In the genomic region with DNA sequence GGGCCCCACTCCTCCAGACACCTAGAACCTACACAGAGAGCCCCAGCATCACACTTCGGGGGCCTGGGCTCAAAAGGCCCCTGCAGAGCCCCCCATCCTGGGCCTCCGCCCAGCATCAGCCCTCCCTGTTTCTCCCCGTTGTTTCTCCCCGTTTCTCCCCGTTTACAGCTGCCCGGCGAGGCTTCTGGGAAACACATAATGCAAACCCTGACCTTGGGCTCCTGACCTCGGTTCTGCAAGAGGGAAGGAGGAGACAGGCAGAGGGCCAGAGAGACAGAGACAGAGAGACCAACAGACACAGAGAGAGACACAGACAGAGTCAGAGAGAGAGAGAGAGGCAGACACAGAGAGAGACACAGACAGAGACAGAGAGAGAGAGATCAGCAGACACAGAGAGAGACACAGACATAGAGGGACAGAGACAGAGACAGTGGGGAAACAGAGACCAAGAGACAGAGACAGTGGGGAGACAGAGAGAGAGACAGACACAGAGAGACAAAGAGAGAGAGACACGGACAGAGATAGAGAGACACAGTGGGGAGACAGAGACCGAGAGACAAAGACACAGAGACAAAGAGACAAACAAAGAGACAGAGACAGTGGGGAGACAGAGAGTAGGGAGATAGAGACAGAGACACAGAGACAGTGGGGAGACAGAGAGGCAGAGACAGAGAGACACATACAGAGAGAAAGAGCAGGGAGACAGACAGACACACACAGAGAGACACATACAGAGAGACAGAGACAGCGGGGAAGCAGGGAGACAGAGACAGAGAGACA, we compare ENCODE assay signal across 15 cellular contexts. TPM values are rescaled to one million over a fixed set of nuclear protein-coding genes. Genes with fewer than 3 reads are reported as not detected.
DNase-seq lines count a peak whose midpoint lies in the region; ATAC-seq and TF ChIP-seq lines count a peak whose summit lies in the region.
"Had no signal": no experiment of that assay in that cellular context is flagged by ENCODE, and none has a peak within 500 bp of the region (broad histone marks: within the 10 kb centered on the region; RNA-seq: fewer than 3 reads in every experiment).

No MANE protein-coding gene starts in this region.

- no peaks in the 10 kb centered on the region for H3K36me3 Mint-ChIP-seq in CD4-positive, CD25-positive, alpha-beta regulatory T cell
- H3K36me3 Mint-ChIP-seq in Calu3 (ENCODE audit: insufficient read depth, unreplicated experiment) (no peaks in the 10 kb centered on the region), neural crest cell (ENCODE audit: low read depth) (no peaks in the 10 kb centered on the region), natural killer cell (no peaks in the 10 kb centered on the region)
- H3K36me3 Mint-ChIP-seq in central memory CD8-positive, alpha-beta T cell (ENCODE audit: insufficient read depth) = no peaks in the 10 kb centered on the region

- H3K4me1 ChIP-seq in CD4-positive, CD25-positive, alpha-beta regulatory T cell (ENCODE audit: control insufficient read depth, insufficient read depth, low read length, poor library complexity, severe bottlenecking) = no peaks in the 10 kb centered on the region

- H3K27ac Mint-ChIP-seq in CD4-positive, CD25-positive, alpha-beta regulatory T cell = peak overlapping the region; percentile 7 to 89 (median 15)
- peak overlapping the region; percentile 0 for H3K27ac Mint-ChIP-seq in Calu3 (ENCODE audit: unreplicated experiment)
- H3K27ac Mint-ChIP-seq in central memory CD8-positive, alpha-beta T cell (ENCODE audit: low read depth) = peak overlapping the region; percentile 9
- H3K27ac Mint-ChIP-seq in neural crest cell (ENCODE audit: unreplicated experiment) = peak overlapping the region; percentile 7
- H3K27ac Mint-ChIP-seq in natural killer cell = no peak overlapping the region

- CTCF ChIA-PET in Calu3 (lab: Charles Lee) = no interaction called here

- intact Hi-C loops in Calu3 (cut with micrococcal nuclease; ENCODE audit: unreplicated experiment) = no loop called here
- intact Hi-C loops in natural killer cell (cut with micrococcal nuclease) = no loop called here

- H3K36me3 ChIP-seq in CD4-positive, CD25-positive, alpha-beta regulatory T cell (ENCODE audit: control insufficient read depth, insufficient read depth, low read length) = no peaks in the 10 kb centered on the region

- peaks cover 0 to 2% (median 0%) of the 10 kb centered on the region in 7 donors for H3K9me3 Mint-ChIP-seq in CD4-positive, CD25-positive, alpha-beta regulatory T cell
- H3K9me3 Mint-ChIP-seq in Calu3 (ENCODE audit: low read depth, unreplicated experiment) = no peaks in the 10 kb centered on the region
- H3K9me3 Mint-ChIP-seq in central memory CD8-positive, alpha-beta T cell = no peaks in the 10 kb centered on the region
- no peaks in the 10 kb centered on the region for H3K9me3 Mint-ChIP-seq in neural crest cell
- no peaks in the 10 kb centered on the region for H3K9me3 Mint-ChIP-seq in natural killer cell

- no peaks in the 10 kb centered on the region for H3K27me3 Mint-ChIP-seq in CD4-positive, CD25-positive, alpha-beta regulatory T cell
- H3K27me3 Mint-ChIP-seq in Calu3 (ENCODE audit: unreplicated experiment) (peaks cover 47% of the 10 kb centered on the region), neural crest cell (ENCODE audit: low read depth) (peaks cover 17% of the 10 kb centered on the region), natural killer cell (ENCODE audit: low read depth in 2 of 2) (peaks cover 0 to 3% of the 10 kb centered on the region in 2 donors)
- H3K27me3 Mint-ChIP-seq in central memory CD8-positive, alpha-beta T cell = no peaks in the 10 kb centered on the region

- no peak for DNase-seq in CD4-positive, CD25-positive, alpha-beta regulatory T cell
- no peak for DNase-seq in Calu3
- no peak for DNase-seq in central memory CD8-positive, alpha-beta T cell (ENCODE audit: low spot score in 2 of 2)
- no peak for DNase-seq in neural crest cell (ENCODE audit: low read depth, low spot score)
- no peak for DNase-seq in natural killer cell
- DNase-seq in CD1c-positive myeloid dendritic cell (ENCODE audit: extremely low spot score) = no peak
- DNase-seq: COR-L47, DMS53, HCEC 1CT, NCI-H146, PC-3 had no signal

- H3K4me3 ChIP-seq in CD4-positive, CD25-positive, alpha-beta regulatory T cell (ENCODE audit: low read depth, low read length) = no peak overlapping the region

- no peaks in the 10 kb centered on the region for H3K27me3 ChIP-seq in CD4-positive, CD25-positive, alpha-beta regulatory T cell (ENCODE audit: control insufficient read depth, insufficient read depth, low read length)

- TF ChIP-seq CTCF in Calu3 (IDR thresholded peaks at IDR 0.05; ENCODE audit: unreplicated experiment) (no peak), neural crest cell (conservative IDR thresholded peaks at IDR 0.05) (no peak), natural killer cell (IDR thresholded peaks at IDR 0.05) (no peak)

- H3K4me3 Mint-ChIP-seq in CD4-positive, CD25-positive, alpha-beta regulatory T cell = no peak overlapping the region
- no peak overlapping the region for H3K4me3 Mint-ChIP-seq in Calu3 (ENCODE audit: low read depth, unreplicated experiment)
- no peak overlapping the region for H3K4me3 Mint-ChIP-seq in central memory CD8-positive, alpha-beta T cell
- no peak overlapping the region for H3K4me3 Mint-ChIP-seq in neural crest cell
- no peak overlapping the region for H3K4me3 Mint-ChIP-seq in natural killer cell

- no peaks in the 10 kb centered on the region for H3K9me3 ChIP-seq in CD4-positive, CD25-positive, alpha-beta regulatory T cell (ENCODE audit: control insufficient read depth in 2 of 2, low read length in 2 of 2)

- BruUV-seq in Calu3 (replicated peaks; lab: Mats Ljungman, UMichigan) = no TSS peak

- H3K4me1 Mint-ChIP-seq in CD4-positive, CD25-positive, alpha-beta regulatory T cell = peaks cover 0 to 4% (median 0%) of the 10 kb centered on the region in 4 donors
- H3K4me1 Mint-ChIP-seq in Calu3 (ENCODE audit: low read depth, unreplicated experiment) = peaks cover 9% of the 10 kb centered on the region
- peaks cover 5% of the 10 kb centered on the region for H3K4me1 Mint-ChIP-seq in central memory CD8-positive, alpha-beta T cell
- peaks cover 14% of the 10 kb centered on the region for H3K4me1 Mint-ChIP-seq in neural crest cell
- peaks cover 0 to 8% of the 10 kb centered on the region in 2 donors for H3K4me1 Mint-ChIP-seq in natural killer cell

- no peak for ATAC-seq in CD4-positive, CD25-positive, alpha-beta regulatory T cell (ENCODE audit: low read depth in 2 of 2)
- no peak for ATAC-seq in central memory CD8-positive, alpha-beta T cell (replicated peaks; ENCODE audit: extremely low read depth, poor library complexity, severe bottlenecking)
- ATAC-seq in GM21390 (IDR thresholded peaks at IDR 0.05; ENCODE audit: unreplicated experiment) (no peak), natural killer cell (no peak)
- ATAC-seq: PC-3 had no signal

- H3K27ac ChIP-seq in CD4-positive, CD25-positive, alpha-beta regulatory T cell (ENCODE audit: insufficient read depth, low read length, poor library complexity, severe bottlenecking) = no peak overlapping the region

RNA-seq across cellular contexts. Expression of gene VENTX, which starts 12.5 kb away (rescaled TPM):
- not detected for total RNA-seq in CD4-positive, CD25-positive, alpha-beta regulatory T cell
- polyA plus RNA-seq in CD4-positive, CD25-positive, alpha-beta regulatory T cell = not detected
- total RNA-seq in Calu3 (2022) = not detected in 2 replicates
- not detected in 2 replicates for total RNA-seq in neural crest cell
- total RNA-seq in natural killer cell = 1 to 10 TPM in 1 of 3 donors, under 1 TPM in 2; 0.48 to 4.1 (median 0.75) TPM
- total RNA-seq: PC-3, SK-MEL-5 had no signal
- polyA plus RNA-seq: AG04450, BJ had no signal

RNA-seq across cellular contexts. Expression of gene UTF1, which starts 20.1 kb away (rescaled TPM):
- total RNA-seq in CD4-positive, CD25-positive, alpha-beta regulatory T cell = not detected
- polyA plus RNA-seq in CD4-positive, CD25-positive, alpha-beta regulatory T cell = not detected
- total RNA-seq in Calu3 (2022) = not detected in 2 replicates
- total RNA-seq in neural crest cell = not detected in 2 replicates
- under 1 TPM in 2 of 3 donors, not detected in 1; 0.31 to 0.33 TPM for total RNA-seq in natural killer cell
- total RNA-seq: PC-3, SK-MEL-5 had no signal
- polyA plus RNA-seq: AG04450, BJ had no signal

RNA-seq across cellular contexts. Expression of gene ADAM8, which starts 26.5 kb away (rescaled TPM):
- 148 TPM for total RNA-seq in CD4-positive, CD25-positive, alpha-beta regulatory T cell
- 10 to 100 TPM; 33.4 to 62.6 (median 49.8) TPM for polyA plus RNA-seq in CD4-positive, CD25-positive, alpha-beta regulatory T cell
- total RNA-seq in Calu3 (2022) (40.4 and 54.4 TPM in 2 replicates), neural crest cell (3.6 and 4.5 TPM in 2 replicates), natural killer cell (100 to 1,000 TPM; 357 to 682 (median 425) TPM)

RNA-seq across cellular contexts. Expression of gene TUBGCP2, which starts 58.5 kb away (rescaled TPM):
- total RNA-seq in CD4-positive, CD25-positive, alpha-beta regulatory T cell = 73.8 TPM
- polyA plus RNA-seq in CD4-positive, CD25-positive, alpha-beta regulatory T cell = 10 to 100 TPM; 23.5 to 31.8 (median 28.1) TPM
- total RNA-seq in Calu3 (2022) (41.0 and 47.2 TPM in 2 replicates), neural crest cell (70.0 and 72.0 TPM in 2 replicates), natural killer cell (10 to 100 TPM; 74.3 to 81.8 (median 78.7) TPM)

RNA-seq across cellular contexts. Expression of gene ZNF511, which starts 58.5 kb away (rescaled TPM):
- 29.1 TPM for total RNA-seq in CD4-positive, CD25-positive, alpha-beta regulatory T cell
- polyA plus RNA-seq in CD4-positive, CD25-positive, alpha-beta regulatory T cell = 10 to 100 TPM; 67.5 to 96.4 (median 78.7) TPM
- total RNA-seq in Calu3 (2022) = 21.2 and 24.0 TPM in 2 replicates
- 62.7 and 75.6 TPM in 2 replicates for total RNA-seq in neural crest cell
- 10 to 100 TPM; 28.1 to 39.0 (median 32.4) TPM for total RNA-seq in natural killer cell

Comparison
In these comparisons a context has a peak if more than half of its experiments do, and no peak if none do; other contexts are left out.
1. H3K27ac Mint-ChIP-seq: peak in CD4-positive, CD25-positive, alpha-beta regulatory T cell (3 of 3), Calu3 (single experiment), central memory CD8-positive, alpha-beta T cell (single experiment) and neural crest cell (single experiment); none in natural killer cell (0 of 2).